In the genomic region with DNA sequence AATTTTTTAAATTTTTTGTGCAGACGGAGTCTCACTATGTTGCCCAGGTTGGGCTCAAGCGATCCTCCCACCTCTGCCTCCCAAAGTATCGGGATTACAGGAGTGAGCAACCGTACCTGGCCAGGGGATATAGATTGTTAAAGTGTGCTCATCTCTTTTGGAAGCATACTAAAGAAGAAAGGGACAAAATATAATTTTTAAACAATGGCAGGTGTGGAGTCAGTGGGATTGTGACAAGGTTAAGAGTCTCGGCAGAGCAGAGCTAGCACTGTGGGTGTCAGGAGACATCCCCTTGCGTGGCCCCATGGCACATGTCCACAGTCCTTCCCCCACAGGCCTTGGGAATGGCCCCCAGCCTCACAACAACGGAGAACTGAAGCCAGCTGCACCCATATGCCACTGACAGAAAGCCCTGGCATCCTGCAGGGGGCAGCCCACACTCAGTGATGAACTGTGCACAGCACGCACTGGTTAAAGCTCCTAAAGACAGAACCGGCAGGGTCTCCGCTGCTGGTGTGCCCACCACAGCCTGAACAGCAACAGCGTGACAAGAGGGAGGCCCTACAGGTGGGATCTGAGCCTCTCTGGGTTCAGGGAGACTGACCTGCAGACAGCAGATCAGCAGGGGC, we compare ENCODE assay signal across 9 cellular contexts. TPM values are rescaled to one million over a fixed set of nuclear protein-coding genes. Genes with fewer than 3 reads are reported as not detected.
A peak's percentile ranks its signal among the peaks of the same experiment; 100 is the strongest.
DNase-seq lines count a peak whose midpoint lies in the region; ATAC-seq and TF ChIP-seq lines count a peak whose summit lies in the region.
"Had no signal": no experiment of that assay in that cellular context is flagged by ENCODE, and none has a peak within 500 bp of the region (broad histone marks: within the 10 kb centered on the region; RNA-seq: fewer than 3 reads in every experiment).

No MANE protein-coding gene starts in this region.

- in situ Hi-C loops in gastrocnemius medialis (cut with MboI; ENCODE audit: low sequenced_read_pairs in 4 of 4) = no loop called here

- no peaks in the 10 kb centered on the region; the same call in 1 of the 2 replicates for H3K27me3 Mint-ChIP-seq in HFFc6 (ENCODE audit: insufficient read depth)
- no peaks in the 10 kb centered on the region for H3K27me3 Mint-ChIP-seq in activated CD4-positive, alpha-beta T cell treated with anti-CD3 and anti-CD28 coated beads, Interleukin-2, amount 10 ng/mL, durations not matched to agents 7 days and 5 days
- H3K27me3 Mint-ChIP-seq: central memory CD8-positive, alpha-beta T cell had no signal

- intact Hi-C loops in gastrocnemius medialis (cut with DNase I; ENCODE audit: low total_unique reads) = no loop called here

- POLR2A ChIA-PET in activated CD4-positive, alpha-beta T cell treated with anti-CD3 and anti-CD28 coated beads, Interleukin-2, amount 10 ng/mL, durations not matched to agents 7 days and 5 days (lab: Charles Lee) = no interaction called here

- CTCF ChIA-PET in activated CD4-positive, alpha-beta T cell treated with anti-CD3 and anti-CD28 coated beads, Interleukin-2, amount 10 ng/mL, durations not matched to agents 7 days and 5 days (lab: Charles Lee) = interaction anchor here (1.0 to 1.3 kb wide), 2 partner anchors 9 to 11 kb away, joined by 3 read pairs; no protein-coding TSS in a partner anchor

- H3K4me3 ChIP-seq in BE2C (ENCODE audit: low read depth, low read length) (no peak overlapping the region), retinal pigment epithelial cell (ENCODE audit: low read length) (no peak overlapping the region), gastrocnemius medialis (no peak overlapping the region)

- H3K27ac ChIP-seq in gastrocnemius medialis = no peak overlapping the region

- ATAC-seq in GM19328 (IDR thresholded peaks at IDR 0.05; ENCODE audit: unreplicated experiment) = no peak
- ATAC-seq in gastrocnemius medialis = no peak
- ATAC-seq in HG02973 (IDR thresholded peaks at IDR 0.05; ENCODE audit: unreplicated experiment) = no peak

- H3K36me3 ChIP-seq in BE2C = peaks cover 64% of the 10 kb centered on the region
- peaks cover 0 to 87% of the 10 kb centered on the region in 2 donors for H3K36me3 ChIP-seq in gastrocnemius medialis

- no peak overlapping the region for H3K27ac Mint-ChIP-seq in HFFc6
- no peak overlapping the region for H3K27ac Mint-ChIP-seq in activated CD4-positive, alpha-beta T cell treated with anti-CD3 and anti-CD28 coated beads, Interleukin-2, amount 10 ng/mL, durations not matched to agents 7 days and 5 days

- peaks cover 21% of the 10 kb centered on the region for H3K4me1 Mint-ChIP-seq in HFFc6 (ENCODE audit: low read depth)
- no peaks in the 10 kb centered on the region for H3K4me1 Mint-ChIP-seq in activated CD4-positive, alpha-beta T cell treated with anti-CD3 and anti-CD28 coated beads, Interleukin-2, amount 10 ng/mL, durations not matched to agents 7 days and 5 days
- H3K4me1 Mint-ChIP-seq: central memory CD8-positive, alpha-beta T cell had no signal

- no peak for TF ChIP-seq POLR2A in gastrocnemius medialis (IDR thresholded peaks at IDR 0.05)

- peaks cover 11% of the 10 kb centered on the region for H3K4me1 ChIP-seq in BE2C
- no peaks in the 10 kb centered on the region for H3K4me1 ChIP-seq in gastrocnemius medialis

- no peaks in the 10 kb centered on the region for H3K27me3 ChIP-seq in BE2C
- H3K27me3 ChIP-seq in gastrocnemius medialis = no peaks in the 10 kb centered on the region

- peaks cover 23% of the 10 kb centered on the region for H3K36me3 Mint-ChIP-seq in HFFc6 (ENCODE audit: low read depth)
- peaks cover 37% of the 10 kb centered on the region for H3K36me3 Mint-ChIP-seq in activated CD4-positive, alpha-beta T cell treated with anti-CD3 and anti-CD28 coated beads, Interleukin-2, amount 10 ng/mL, durations not matched to agents 7 days and 5 days (ENCODE audit: low read depth)

- H3K9me3 ChIP-seq in BE2C (no peaks in the 10 kb centered on the region), gastrocnemius medialis (no peaks in the 10 kb centered on the region)

- TF ChIP-seq CTCF in BE2C (IDR thresholded peaks at IDR 0.05; ENCODE audit: low read depth, low read length) (peak; percentile 77), HFFc6 (IDR thresholded peaks at IDR 0.05) (peak; percentile 78), retinal pigment epithelial cell (conservative IDR thresholded peaks at IDR 0.05; ENCODE audit: low read depth, low read length) (peak; percentile 73), gastrocnemius medialis (IDR thresholded peaks at IDR 0.05 in 4 of 5, conservative IDR thresholded peaks at IDR 0.05 in 1 of 5) (peak in 1 of 5 experiments; percentile 10)

- no peaks in the 10 kb centered on the region for H3K9me3 Mint-ChIP-seq in HFFc6
- no peaks in the 10 kb centered on the region for H3K9me3 Mint-ChIP-seq in activated CD4-positive, alpha-beta T cell treated with anti-CD3 and anti-CD28 coated beads, Interleukin-2, amount 10 ng/mL, durations not matched to agents 7 days and 5 days
- H3K9me3 Mint-ChIP-seq: central memory CD8-positive, alpha-beta T cell had no signal

- H3K4me3 Mint-ChIP-seq in HFFc6 = no peak overlapping the region
- H3K4me3 Mint-ChIP-seq in activated CD4-positive, alpha-beta T cell treated with anti-CD3 and anti-CD28 coated beads, Interleukin-2, amount 10 ng/mL, durations not matched to agents 7 days and 5 days = no peak overlapping the region
- H3K4me3 Mint-ChIP-seq: central memory CD8-positive, alpha-beta T cell had no signal

- DNase-seq in BE2C (peak; percentile 75), HFFc6 (peak; percentile 25), fibroblast of gingiva (ENCODE audit: low read depth) (peak; percentile 14), retinal pigment epithelial cell (ENCODE audit: low read depth) (no peak), gastrocnemius medialis (no peak)
- peak; percentile 55 for DNase-seq in activated CD4-positive, alpha-beta T cell treated with anti-CD3 and anti-CD28 coated beads, Interleukin-2, amount 10 ng/mL, durations not matched to agents 7 days and 5 days

RNA-seq across cellular contexts. Expression of a gene that starts 29.9 kb away (rescaled TPM):
- polyA plus RNA-seq in BE2C (2012; ENCODE audit: insufficient read depth, insufficient read length, low read depth) = 0.36 TPM
- total RNA-seq in HFFc6 (2021; fragmentation: NEBNext Ultra II Directional; extraction: Animal tissue kit (Norgen Biotek cat#: 25700)) = under 1 TPM in 5 of 6 experiments, not detected in 1; 0.07 to 0.19 (median 0.11) TPM
- not detected for total RNA-seq in activated CD4-positive, alpha-beta T cell treated with anti-CD3 and anti-CD28 coated beads, Interleukin-2, amount 10 ng/mL, durations not matched to agents 7 days and 5 days
- under 1 TPM in 1 of 4 donors, not detected in 3; 0.22 TPM for total RNA-seq in gastrocnemius medialis

RNA-seq across cellular contexts. Expression of a gene that starts 54.8 kb away (rescaled TPM):
- 155 TPM for polyA plus RNA-seq in BE2C (2012; ENCODE audit: insufficient read depth, insufficient read length, low read depth)
- total RNA-seq in HFFc6 (2021; fragmentation: NEBNext Ultra II Directional; extraction: Animal tissue kit (Norgen Biotek cat#: 25700)) = 10 to 100 TPM; 51.0 to 61.3 (median 57.2) TPM
- 100 to 1,000 TPM; 103 to 113 TPM for total RNA-seq in activated CD4-positive, alpha-beta T cell treated with anti-CD3 and anti-CD28 coated beads, Interleukin-2, amount 10 ng/mL, durations not matched to agents 7 days and 5 days
- total RNA-seq in gastrocnemius medialis = 10 to 100 TPM; 40.1 to 59.7 (median 45.4) TPM

RNA-seq across cellular contexts. Expression of a gene that starts 55.0 kb away (rescaled TPM):
- 26.5 TPM for polyA plus RNA-seq in BE2C (2012; ENCODE audit: insufficient read depth, insufficient read length, low read depth)
- total RNA-seq in HFFc6 (2021; fragmentation: NEBNext Ultra II Directional; extraction: Animal tissue kit (Norgen Biotek cat#: 25700)) = 10 to 100 TPM; 34.2 to 40.7 (median 38.0) TPM
- total RNA-seq in activated CD4-positive, alpha-beta T cell treated with anti-CD3 and anti-CD28 coated beads, Interleukin-2, amount 10 ng/mL, durations not matched to agents 7 days and 5 days = 10 to 100 TPM; 29.6 to 36.0 TPM
- total RNA-seq in gastrocnemius medialis = 10 to 100 TPM; 22.1 to 41.1 (median 28.7) TPM

Comparison
In these comparisons a context has a peak if more than half of its experiments do, and no peak if none do; other contexts are left out.
1. DNase-seq: peak in BE2C (single experiment), HFFc6 (single experiment), activated CD4-positive, alpha-beta T cell treated with anti-CD3 and anti-CD28 coated beads, Interleukin-2, amount 10 ng/mL, durations not matched to agents 7 days and 5 days (single experiment) and fibroblast of gingiva (single experiment); none in retinal pigment epithelial cell (single experiment) and gastrocnemius medialis (0 of 2).